2 cellular contexts compared by ENCODE assay signal in genomic region chr9:75471549-75472114, GRCh38.
TF ChIP-seq lines count a peak whose summit lies in the region.

No MANE protein-coding gene starts in this region.

TF ChIP-seq in GM23338, 12 proteins besides CTCF, POLR2A, EP300 and RAD21:
- TF ChIP-seq CREB1 (CRISPR knock-in tag; IDR thresholded peaks at IDR 0.05; ENCODE audit: low read depth) (no peak), ETS1 (IDR thresholded peaks at IDR 0.05) (peak; percentile 38; the same call in 1 of the 2 replicates), NANOG (IDR thresholded peaks at IDR 0.05; ENCODE audit: borderline replicate concordance) (peak; percentile 60; the same call in 1 of the 2 replicates)

TF ChIP-seq in H1, 55 proteins besides CTCF, POLR2A, EP300 and RAD21:
- TF ChIP-seq SRF (IDR thresholded peaks at IDR 0.05; ENCODE audit: low read depth, low read length), result no peak
- TF ChIP-seq TEAD4 (IDR thresholded peaks at IDR 0.05; ENCODE audit: low read depth, low read length), result no peak
- TF ChIP-seq JUN (IDR thresholded peaks at IDR 0.05; ENCODE audit: low read depth, low read length), result no peak
- no peak for TF ChIP-seq CBX5 (IDR thresholded peaks at IDR 0.05; ENCODE audit: low read depth, low read length)
- TF ChIP-seq SP2 (IDR thresholded peaks at IDR 0.05; ENCODE audit: low read length), result no peak
- no peak for TF ChIP-seq CBX8 (IDR thresholded peaks at IDR 0.05; ENCODE audit: borderline replicate concordance, low read depth, low read length)
- TF ChIP-seq TBP (IDR thresholded peaks at IDR 0.05; ENCODE audit: low read depth, low read length), result no peak
- TF ChIP-seq RFX5 (IDR thresholded peaks at IDR 0.05; ENCODE audit: borderline replicate concordance, low read depth, low read length), result no peak
- TF ChIP-seq SIRT6 (IDR thresholded peaks at IDR 0.05; ENCODE audit: low read length), result no peak
- TF ChIP-seq CTBP2 (IDR thresholded peaks at IDR 0.05; ENCODE audit: borderline replicate concordance, insufficient read depth, insufficient read length, low read length), result no peak
- TF ChIP-seq KDM1A (IDR thresholded peaks at IDR 0.05; ENCODE audit: borderline replicate concordance, low read length), result no peak
- TF ChIP-seq CHD2 (IDR thresholded peaks at IDR 0.05; ENCODE audit: low read length), result no peak
TF ChIP-seq in H1: peak in this region for 0.
